8 cellular contexts compared by ENCODE assay signal in genomic region chr1:212699104-212699838, GRCh38. TPM values are rescaled to one million over a fixed set of nuclear protein-coding genes. Genes with fewer than 3 reads are reported as not detected.
A peak's percentile ranks its signal among the peaks of the same experiment; 100 is the strongest.
DNase-seq lines count a peak whose midpoint lies in the region; ATAC-seq, FAIRE-seq and TF ChIP-seq lines count a peak whose summit lies in the region.

No MANE protein-coding gene starts in this region.

- intact Hi-C loops in natural killer cell (cut with micrococcal nuclease), result no loop called here
- intact Hi-C loops in transverse colon (cut with DNase I; ENCODE audit: low total_unique reads), result no loop called here

- no peak for TF ChIP-seq EP300 in A549 (IDR thresholded peaks at IDR 0.05)
- no peak for TF ChIP-seq EP300 in transverse colon (IDR thresholded peaks at IDR 0.05; ENCODE audit: low read depth)

- under 1% methylated on average over 29 of the region's 72 CpGs for WGBS in A549 (ENCODE audit: missing lambda C conversion rate)
- WGBS in transverse colon (ENCODE audit: low coverage in 1 of 2), 2 donors, result 0% methylated on average over 3 to 23 of the region's 72 CpGs

- H3K9me3 Mint-ChIP-seq in natural killer cell, result no peaks in the 10 kb centered on the region

- H3K36me3 ChIP-seq in transverse colon, result no peaks in the 10 kb centered on the region

- peaks cover 35 to 41% of the 10 kb centered on the region in 2 donors for H3K27me3 Mint-ChIP-seq in natural killer cell (ENCODE audit: low read depth in 2 of 2)

- H3K4me3 ChIP-seq in A549, result peak overlapping the region; percentile 95
- peak overlapping the region; percentile 12 to 56 (median 42) for H3K4me3 ChIP-seq in transverse colon

- peak overlapping the region in 1 of 2 donors; percentile 80 for H3K27ac Mint-ChIP-seq in natural killer cell

- no peaks in the 10 kb centered on the region for H3K36me3 Mint-ChIP-seq in natural killer cell

- in situ Hi-C loops in transverse colon (cut with MboI; ENCODE audit: low pct_ligation_motif_present in 1 of 4, low pct_unique_long_range_greater_than_20kb in 1 of 4, low sequenced_read_pairs in 3 of 4), result no loop called here

- no peaks in the 10 kb centered on the region for H3K9me3 ChIP-seq in A549
- no peaks in the 10 kb centered on the region for H3K9me3 ChIP-seq in transverse colon

- H3K4me3 Mint-ChIP-seq in natural killer cell, result peak overlapping the region; percentile 87

- no peak for FAIRE-seq in A549 (lab: Jason Lieb, UNC)

- CTCF ChIA-PET in A549 (lab: Yijun Ruan, JAX), result interaction anchor here (0.6 to 4.8 kb wide), 20 partner anchors 10 to 307 kb away, joined by 3 to 44 read pairs (median 4); no protein-coding TSS in a partner anchor

- TF ChIP-seq CTCF in A549 (IDR thresholded peaks at IDR 0.05) (peak; percentile 84), natural killer cell (IDR thresholded peaks at IDR 0.05) (peak; percentile 41), transverse colon (IDR thresholded peaks at IDR 0.05) (peak; percentile 40 to 57 (median 44))

- POLR2A ChIA-PET in A549 (lab: Yijun Ruan, JAX), result interaction anchor here (0.6 to 2.2 kb wide), 4 partner anchors 31 to 210 kb away, joined by 4 to 6 read pairs (median 4); partner anchors contain the start of genes ATF3 and NSL1

- 0 out of 2 replicates have a peak, but pooled peaks have one; percentile 17 for TF ChIP-seq POLR2A in A549 (IDR thresholded peaks at IDR 0.05; ENCODE audit: low read length)
- TF ChIP-seq POLR2A in transverse colon (IDR thresholded peaks at IDR 0.05), result no peak

- DNase-seq in A549 (ENCODE audit: low read depth in 1 of 2, low spot score in 1 of 2) (peak; percentile 66 to 72), NCI-H2227 treated with DMSO at 0.1 percent for 48 hours (lab: John Stamatoyannopoulos, UW) (peak; percentile 28), fibroblast of gingiva (ENCODE audit: low read depth) (peak; percentile 18), natural killer cell (peak; percentile 38), transverse colon (peak; percentile 52)
- peak; percentile 85 for DNase-seq in activated CD8-positive, alpha-beta memory T cell treated with anti-CD3 and anti-CD28 coated beads, Interleukin-2, amount 50 U/mL, for 48 hours

- peaks cover 16% of the 10 kb centered on the region; the same call in 2 of the 3 replicates for H3K4me1 ChIP-seq in A549
- H3K4me1 ChIP-seq in transverse colon, result peaks cover 4 to 35% (median 19%) of the 10 kb centered on the region in 4 donors

- peak overlapping the region; percentile 92 for H3K4me2 ChIP-seq in A549

- TF ChIP-seq RAD21 in A549 (conservative IDR thresholded peaks at IDR 0.05 in 1 of 2, IDR thresholded peaks at IDR 0.05 in 1 of 2), result peak; percentile 33 to 71; a peak in 4 of 5 replicates

- peak overlapping the region; percentile 87 to 90 for H3K27ac ChIP-seq in A549
- peak overlapping the region; percentile 27 to 69 (median 66) for H3K27ac ChIP-seq in transverse colon

- ATAC-seq in A549 (peak; percentile 85 to 88), GM18498 (IDR thresholded peaks at IDR 0.05; ENCODE audit: unreplicated experiment) (peak; percentile 63), HG02981 (IDR thresholded peaks at IDR 0.05; ENCODE audit: unreplicated experiment) (peak; percentile 51), natural killer cell (peak; percentile 71 to 79 (median 78))

- H3K4me1 Mint-ChIP-seq in natural killer cell, result peaks cover 15 to 38% of the 10 kb centered on the region in 2 donors

- peaks cover 79% of the 10 kb centered on the region for H3K27me3 ChIP-seq in transverse colon

TF ChIP-seq in A549, 52 proteins besides CTCF, POLR2A, EP300 and RAD21 (continues in another document):
- no peak for TF ChIP-seq CBX8 (IDR thresholded peaks at IDR 0.05)
- TF ChIP-seq CBX2 (IDR thresholded peaks at IDR 0.05; ENCODE audit: borderline replicate concordance, low read depth), result no peak
- TF ChIP-seq MAX (IDR thresholded peaks at IDR 0.05), result peak; percentile 96
- no peak for TF ChIP-seq ZNF302 (CRISPR knock-in tag; IDR thresholded peaks at IDR 0.05)
- peak; percentile 81 for TF ChIP-seq USF2 (IDR thresholded peaks at IDR 0.05)
- no peak for TF ChIP-seq JUNB (IDR thresholded peaks at IDR 0.05)
- TF ChIP-seq HES2 (IDR thresholded peaks at IDR 0.05), result no peak
- no peak for TF ChIP-seq TP53 (CRISPR knock-in tag; IDR thresholded peaks at IDR 0.05)
- TF ChIP-seq CEBPB (IDR thresholded peaks at IDR 0.05), result no peak
- peak; percentile 73 for TF ChIP-seq SMC3 (IDR thresholded peaks at IDR 0.05)
- TF ChIP-seq BHLHE40 (IDR thresholded peaks at IDR 0.05; ENCODE audit: low read depth, low read length), result peak; percentile 64
- peak; percentile 65; the same call in 1 of the 2 replicates for TF ChIP-seq FOXS1 (CRISPR knock-in tag; IDR thresholded peaks at IDR 0.05)
- no peak for TF ChIP-seq MAZ (IDR thresholded peaks at IDR 0.05; ENCODE audit: borderline replicate concordance, low read depth, low read length)
- TF ChIP-seq HMGXB4 (CRISPR knock-in tag; IDR thresholded peaks at IDR 0.05; ENCODE audit: borderline replicate concordance), result no peak
- TF ChIP-seq HOXB13 (CRISPR knock-in tag; IDR thresholded peaks at IDR 0.05; ENCODE audit: low read depth), result no peak
- TF ChIP-seq RFX5 (IDR thresholded peaks at IDR 0.05), result no peak
- no peak for TF ChIP-seq SREBF2 (IDR thresholded peaks at IDR 0.05)
- TF ChIP-seq RARB (CRISPR knock-in tag; IDR thresholded peaks at IDR 0.05), result no peak
- TF ChIP-seq REST (IDR thresholded peaks at IDR 0.05), result no peak

RNA-seq across cellular contexts. Expression of gene BATF3, which starts 0.4 kb away (rescaled TPM):
- polyA plus RNA-seq in A549 (2011; rRNA removed) (6.4 and 7.9 TPM in 2 replicates), A549 (2017; fragmentation: RNase III; extraction: RNeasy Plus Mini Kit Qiagen cat#74134 plus additional on column Dnase treatment) (6.6 to 8.9 TPM (median 7.0 TPM) in 3 replicates)
- 16.2 and 19.1 TPM in 2 replicates for polyA plus RNA-seq in A549 (2012; cell fraction: cytosol; rRNA removed)
- 21.5 and 21.8 TPM in 2 replicates for polyA plus RNA-seq in A549 (2012; cell fraction: nucleus; rRNA removed)
- 2.6 and 3.7 TPM in 2 replicates for polyA minus RNA-seq in A549 (2011; rRNA and poly(A)+ RNA removed)
- total RNA-seq in natural killer cell (1 to 10 TPM in 2 of 3 donors, under 1 TPM in 1; 0.25 to 3.6 (median 1.2) TPM), transverse colon (1 to 10 TPM in 1 of 4 donors, under 1 TPM in 2, not detected in 1; 0.14 to 2.8 (median 0.64) TPM)

Comparison
In these comparisons a context has a peak if more than half of its experiments do, and no peak if none do; other contexts are left out.
1. Peak in every context shown above with its lines: DNase-seq, ATAC-seq, H3K4me3 ChIP-seq and H3K27ac ChIP-seq.
2. DNase-seq: peak in every context shown above with its lines; median percentile 85 in activated CD8-positive, alpha-beta memory T cell treated with anti-CD3 and anti-CD28 coated beads, Interleukin-2, amount 50 U/mL, for 48 hours; 69 in A549; 52 in transverse colon; 38 in natural killer cell; 28 in NCI-H2227 treated with DMSO at 0.1 percent for 48 hours; 18 in fibroblast of gingiva.